ENCODE assay signal across 24 cellular contexts in the genomic region with DNA sequence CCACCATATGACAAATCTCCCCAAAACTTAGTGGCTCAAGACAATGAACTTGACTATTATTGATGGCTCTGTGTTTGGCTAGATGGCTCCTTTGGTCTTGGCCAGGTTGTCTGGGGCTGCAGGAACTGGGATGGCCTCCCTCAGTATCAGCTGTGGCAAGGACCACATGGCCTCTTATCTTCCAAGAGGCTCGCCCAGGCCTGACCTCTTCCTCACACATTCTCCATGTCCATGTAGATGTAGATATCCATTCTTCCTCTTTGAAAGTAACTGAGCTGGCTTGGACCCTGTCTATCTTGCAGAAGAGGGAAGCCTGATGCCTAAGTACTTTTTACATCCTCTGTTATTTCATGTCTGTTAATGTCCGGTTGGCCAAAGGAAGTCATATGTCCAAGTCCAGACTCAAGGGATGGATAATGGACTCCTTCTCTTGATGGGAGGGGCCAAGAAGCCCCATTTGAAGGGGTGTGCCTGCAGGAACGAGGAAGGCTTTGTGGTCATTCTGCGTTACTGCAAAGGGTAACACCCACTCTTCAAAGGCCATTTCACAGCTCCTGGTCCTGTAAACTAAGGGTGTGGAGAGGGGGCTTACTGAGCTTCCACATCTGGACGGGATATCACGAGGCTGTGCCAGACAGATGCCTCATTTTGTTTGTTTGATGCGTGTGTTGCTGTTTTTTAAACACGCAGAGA.
"Had no signal": no experiment of that assay in that cellular context is flagged by ENCODE, and none has a peak within 500 bp of the region (broad histone marks: within the 10 kb centered on the region; RNA-seq: fewer than 3 reads in every experiment).

No MANE protein-coding gene starts in this region.

- H2AFZ ChIP-seq: hepatocyte had no signal

- H3K4me3 ChIP-seq: gastrocnemius medialis, hepatocyte, pancreas, psoas muscle, smooth muscle cell, testis had no signal

- ATAC-seq: activated CD8-positive, alpha-beta memory T cell treated with anti-CD3 and anti-CD28 coated beads, Interleukin-2, amount 10 ng/mL, durations not matched to agents 7 days and 5 days; activated CD8-positive, alpha-beta T cell treated with anti-CD3 and anti-CD28 coated beads, Interleukin-2, amount 10 ng/mL, durations not matched to agents 7 days and 5 days; gastrocnemius medialis; left cardiac atrium; left ventricle myocardium superior; pancreas; psoas muscle; stimulated activated naive CD8-positive, alpha-beta T cell treated with anti-CD3 and anti-CD28 coated beads, Interleukin-15, Interleukin-2, amounts not matched to agents 100 U/mL and 50 U/mL, for 24 hours had no signal

- H3K36me3 ChIP-seq: gastrocnemius medialis, pancreas, vagina had no signal

- H3K4me2 ChIP-seq: hepatocyte had no signal

- H3K27me3 ChIP-seq: gastrocnemius medialis, hepatocyte, pancreas, testis, vagina had no signal

- H3K27ac ChIP-seq: gastrocnemius medialis, hepatocyte, pancreas, psoas muscle, testis, vagina had no signal

- H3K9me3 ChIP-seq: gastrocnemius medialis, pancreas, psoas muscle, testis, vagina had no signal

- H3K4me1 ChIP-seq: gastrocnemius medialis, pancreas, psoas muscle, testis, vagina had no signal

- DNase-seq: activated B cell treated with CpG ODN at 0.5 μM for 24 hours; activated CD4-positive, alpha-beta T cell treated with anti-CD3 and anti-CD28 coated beads, Interleukin-2, amount 50 U/mL, for 1 hour; activated CD8-positive, alpha-beta memory T cell treated with anti-CD3 and anti-CD28 coated beads, Interleukin-2, amount 10 ng/mL, durations not matched to agents 7 days and 5 days; activated CD8-positive, alpha-beta T cell treated with anti-CD3 and anti-CD28 coated beads, Interleukin-2, amount 10 ng/mL, durations not matched to agents 7 days and 5 days; activated naive CD4-positive, alpha-beta T cell treated with Interleukin-2 at 50 U/mL for 16 hours; activated T-cell treated with anti-CD3 and anti-CD28 coated beads, Interleukin-2, amount 50 U/mL, for 48 hours; anterior cingulate cortex; effector CD8-positive, alpha-beta T cell; gastrocnemius medialis; glutamatergic neuron; islet precursor cell; left cardiac atrium; left ventricle myocardium superior; naive B cell; nucleus accumbens; psoas muscle; stimulated activated CD4-positive, alpha-beta T cell treated with anti-CD3 and anti-CD28 coated beads, Interleukin-15, amount 100 ng/mL, for 24 hours; stimulated activated naive CD8-positive, alpha-beta T cell treated with anti-CD3 and anti-CD28 coated beads, Interleukin-15, Interleukin-2, amounts not matched to agents 100 U/mL and 50 U/mL, for 24 hours; T-helper 1 cell; testis had no signal

- H3K79me2 ChIP-seq: hepatocyte had no signal
